In the genomic region with DNA sequence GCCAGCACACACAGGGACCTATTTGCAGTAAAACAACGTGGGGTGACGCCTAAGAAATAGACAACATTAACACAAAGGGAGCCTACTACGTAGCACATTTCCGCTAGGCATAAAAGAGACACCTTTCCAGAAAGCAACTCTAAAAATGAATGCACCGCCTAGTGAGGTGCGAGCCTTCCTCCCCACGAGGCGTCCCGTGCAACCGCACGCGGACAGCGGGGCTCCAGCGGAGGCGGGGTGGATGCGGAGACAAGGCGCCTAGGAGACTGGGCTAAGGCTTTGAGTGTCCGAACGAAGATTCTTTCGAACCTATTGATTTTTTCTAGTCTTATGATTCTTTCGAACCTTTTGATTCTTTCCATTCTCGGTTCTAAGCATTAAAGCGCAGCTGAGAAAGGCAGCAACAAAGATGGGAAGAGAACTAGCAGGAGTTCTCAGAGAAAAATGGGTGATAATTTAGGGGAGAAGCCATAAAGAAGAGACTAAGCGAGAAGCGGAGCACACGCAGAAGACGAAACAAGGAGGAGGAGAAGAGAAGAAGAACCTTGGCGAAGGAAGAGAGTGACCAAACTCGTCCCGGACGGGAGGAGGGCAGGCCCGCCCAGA, we compare ENCODE assay signal across 8 cellular contexts. TPM values are rescaled to one million over a fixed set of nuclear protein-coding genes. Genes with fewer than 3 reads are reported as not detected.
DNase-seq lines count a peak whose midpoint lies in the region; ATAC-seq, FAIRE-seq and TF ChIP-seq lines count a peak whose summit lies in the region.

No MANE protein-coding gene starts in this region.

- peaks cover 4% of the 10 kb centered on the region for H3K36me3 Mint-ChIP-seq in glutamatergic neuron (ENCODE audit: unreplicated experiment)

- peak; percentile 24 for ATAC-seq in GM18502 (IDR thresholded peaks at IDR 0.05; ENCODE audit: poor library complexity, unreplicated experiment)

- no peaks in the 10 kb centered on the region for H3K27me3 ChIP-seq in MG63

- TF ChIP-seq CTCF in glutamatergic neuron (IDR thresholded peaks at IDR 0.05; ENCODE audit: partially characterized antibody, unreplicated experiment) (no peak), retinal pigment epithelial cell (conservative IDR thresholded peaks at IDR 0.05; ENCODE audit: low read depth, low read length) (no peak)

- H3K27ac Mint-ChIP-seq in glutamatergic neuron (ENCODE audit: unreplicated experiment) = peak overlapping the region; percentile 29

- H3K9me3 Mint-ChIP-seq in glutamatergic neuron (ENCODE audit: unreplicated experiment) = peaks cover 7% of the 10 kb centered on the region

- peak overlapping the region; percentile 76 for H3K4me3 ChIP-seq in MG63
- H3K4me3 ChIP-seq in retinal pigment epithelial cell (ENCODE audit: low read length) = peak overlapping the region; percentile 70

- H3K4me3 Mint-ChIP-seq in glutamatergic neuron (ENCODE audit: unreplicated experiment) = peak overlapping the region; percentile 100

- H3K36me3 ChIP-seq in MG63 = no peaks in the 10 kb centered on the region

- FAIRE-seq in GM19239 (lab: Jason Lieb, UNC) = no peak

- peaks cover 9% of the 10 kb centered on the region for H3K27me3 Mint-ChIP-seq in glutamatergic neuron (ENCODE audit: unreplicated experiment)

- no peaks in the 10 kb centered on the region for H3K9me3 ChIP-seq in MG63

- DNase-seq in MG63 = no peak
- DNase-seq in activated effector memory CD4-positive, alpha-beta T cell treated with Interleukin-2 at 50 U/mL for 16 hours = peak; percentile 50
- peak; percentile 30 for DNase-seq in glutamatergic neuron
- no peak for DNase-seq in retinal pigment epithelial cell (ENCODE audit: low read depth)
- no peak for DNase-seq in COLO829 (ENCODE audit: low spot score)
- DNase-seq in SIG-M5 treated with dmso at 0.1 percent for 504 hours (lab: John Stamatoyannopoulos, UW; ENCODE audit: unreplicated experiment) = no peak
- no peak for DNase-seq in GM19239 (ENCODE audit: insufficient read length, low spot score)

- peaks cover 22% of the 10 kb centered on the region for H3K4me1 Mint-ChIP-seq in glutamatergic neuron (ENCODE audit: low read depth, unreplicated experiment)

RNA-seq across cellular contexts. Expression of gene CPD, which starts 0.4 kb away (rescaled TPM):
- 38.8 and 46.3 TPM in 2 replicates for total RNA-seq in MG63 (2014; rRNA removed; shearing (Covaris generic); ENCODE audit: low replicate concordance)
- total RNA-seq in glutamatergic neuron (ENCODE audit: unreplicated experiment) = 29.8 TPM

RNA-seq across cellular contexts. Expression of gene TMIGD1, which starts 44.4 kb away (rescaled TPM):
- total RNA-seq in MG63 (2014; rRNA removed; shearing (Covaris generic); ENCODE audit: low replicate concordance) = not detected in 2 replicates
- total RNA-seq in glutamatergic neuron (ENCODE audit: unreplicated experiment) = not detected

Comparison
In these comparisons a context has a peak if more than half of its experiments do, and no peak if none do; other contexts are left out.
1. DNase-seq: peak in activated effector memory CD4-positive, alpha-beta T cell treated with Interleukin-2 at 50 U/mL for 16 hours (single experiment) and glutamatergic neuron (single experiment); none in MG63 (single experiment), retinal pigment epithelial cell (single experiment), COLO829 (single experiment), SIG-M5 treated with dmso at 0.1 percent for 504 hours (single experiment) and GM19239 (single experiment).